Comparison of ENCODE assay signal across 1 cellular context in genomic region chr20:53750827-53751393, GRCh38.
TF ChIP-seq lines count a peak whose summit lies in the region.

No MANE protein-coding gene starts in this region.

TF ChIP-seq in HepG2, 621 proteins besides CTCF, POLR2A, EP300 and RAD21 (continued from another document):
- TF ChIP-seq PBX2 (CRISPR knock-in tag; IDR thresholded peaks at IDR 0.05): no peak
- TF ChIP-seq ZNF646 (CRISPR knock-in tag; IDR thresholded peaks at IDR 0.05): peak; percentile 61; the same call in 1 of the 2 replicates
- TF ChIP-seq PRDM15 (CRISPR knock-in tag; IDR thresholded peaks at IDR 0.05): peak; percentile 98
TF ChIP-seq in HepG2: peak in this region for 5.
